In the genomic region with DNA sequence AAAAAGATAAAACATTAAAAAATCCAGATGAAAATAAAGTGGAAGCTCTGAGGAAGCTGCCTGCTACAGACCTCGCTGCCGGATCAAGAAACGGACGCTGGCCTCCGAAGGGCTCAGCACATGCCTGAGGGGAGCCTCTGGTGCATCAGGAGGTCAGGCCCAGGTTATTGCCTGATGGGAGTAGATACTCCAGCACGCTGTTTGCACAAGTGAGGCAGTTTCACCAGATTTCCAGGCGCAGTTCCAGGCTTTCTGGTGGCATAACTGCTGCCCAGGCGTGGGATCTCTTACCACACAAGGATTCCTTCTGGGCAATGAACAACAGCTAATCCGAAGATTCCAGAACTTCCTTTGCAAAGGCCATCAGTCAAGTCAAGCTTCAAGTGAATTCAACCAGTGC, we compare ENCODE assay signal across 18 cellular contexts.
"Had no signal": no experiment of that assay in that cellular context is flagged by ENCODE, and none has a peak within 500 bp of the region (broad histone marks: within the 10 kb centered on the region; RNA-seq: fewer than 3 reads in every experiment).

No MANE protein-coding gene starts in this region.

- H3K27ac ChIP-seq: heart left ventricle, lower lobe of right lung, spleen, thoracic aorta, vagina had no signal

- H3K4me1 ChIP-seq: lower lobe of right lung, spleen, vagina had no signal

- H3K36me3 ChIP-seq: heart left ventricle, lower lobe of right lung, spleen, thoracic aorta, vagina had no signal

- H3K4me3 ChIP-seq: heart left ventricle, lower lobe of right lung, spleen, thoracic aorta, vagina had no signal

- H3K27me3 ChIP-seq: heart left ventricle, vagina had no signal

- H3K9me3 ChIP-seq: heart left ventricle, lower lobe of right lung, thoracic aorta, vagina had no signal

- DNase-seq: activated CD4-positive, alpha-beta T cell treated with anti-CD3 and anti-CD28 coated beads, Interleukin-2, amount 50 U/mL, for 4 hours; activated effector memory CD4-positive, alpha-beta T cell treated with Interleukin-2 at 50 U/mL for 16 hours; activated naive CD4-positive, alpha-beta T cell treated with anti-CD3 and anti-CD28 coated beads for 36 hours; activated naive CD8-positive, alpha-beta T cell treated with anti-CD3 and anti-CD28 coated beads, Interleukin-2, amount 10 ng/mL, durations not matched to agents 7 days and 5 days; activated T-cell treated with anti-CD3 and anti-CD28 coated beads, Interleukin-2, amount 50 U/mL, for 72 hours; amygdala; caudate nucleus; effector CD4-positive, alpha-beta T cell; erythroblast; heart left ventricle; lower lobe of right lung; naive thymus-derived CD4-positive, alpha-beta T cell; spleen; stimulated activated CD4-positive, alpha-beta T cell treated with anti-CD3 and anti-CD28 coated beads, Interleukin-4, amount 100 ng/mL, for 1 hour; stimulated activated naive CD4-positive, alpha-beta T cell; T1000 had no signal
